In the genomic region with DNA sequence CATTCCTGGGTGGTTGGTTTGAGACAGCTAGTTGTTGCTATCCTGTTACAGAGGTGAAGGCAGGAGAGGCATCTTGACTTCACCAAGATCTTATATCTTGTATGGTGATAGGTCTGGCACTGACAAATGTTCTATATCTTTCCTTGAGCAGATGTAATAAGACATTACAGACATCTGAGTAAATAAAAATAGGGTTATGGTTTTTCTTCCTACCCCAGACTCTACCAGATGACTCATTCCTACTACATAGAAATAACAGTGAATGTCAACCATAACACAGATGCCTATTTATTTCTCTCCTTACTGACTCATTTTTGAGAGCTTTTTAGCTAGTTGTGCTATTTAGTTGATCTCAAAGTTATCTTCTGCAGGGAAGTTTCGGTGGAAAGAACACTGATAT, we compare ENCODE assay signal across 10 cellular contexts. TPM values are rescaled to one million over a fixed set of nuclear protein-coding genes. Genes with fewer than 3 reads are reported as not detected.
DNase-seq lines count a peak whose midpoint lies in the region; ATAC-seq and TF ChIP-seq lines count a peak whose summit lies in the region.
"Had no signal": no experiment of that assay in that cellular context is flagged by ENCODE, and none has a peak within 500 bp of the region (broad histone marks: within the 10 kb centered on the region; RNA-seq: fewer than 3 reads in every experiment).

No MANE protein-coding gene starts in this region.

- no peak overlapping the region for H3K9ac ChIP-seq in SK-N-SH

- TF ChIP-seq CTCF in SK-N-SH (IDR thresholded peaks at IDR 0.05) (no peak), omental fat pad (IDR thresholded peaks at IDR 0.05) (no peak), transverse colon (IDR thresholded peaks at IDR 0.05) (no peak), GM10248 (IDR thresholded peaks at IDR 0.05; ENCODE audit: control extremely low read depth, extremely low read depth, low read depth, missing control alignments) (no peak)

- H3K36me3 ChIP-seq in SK-N-SH (replicated peaks in 1 of 2; ENCODE audit: control insufficient read depth in 1 of 2, insufficient read depth in 2 of 2, low read length in 1 of 2) (no peaks in the 10 kb centered on the region), transverse colon (no peaks in the 10 kb centered on the region)

- no peak for TF ChIP-seq POLR2A in transverse colon (IDR thresholded peaks at IDR 0.05)

- no peaks in the 10 kb centered on the region for H3K27me3 ChIP-seq in SK-N-SH (ENCODE audit: insufficient read depth)
- H3K27me3 ChIP-seq in transverse colon, result no peaks in the 10 kb centered on the region

- intact Hi-C loops in transverse colon (cut with DNase I; ENCODE audit: low total_unique reads), result no loop called here

- no peaks in the 10 kb centered on the region for H3K4me1 ChIP-seq in SK-N-SH (ENCODE audit: control insufficient read depth in 1 of 2, insufficient read depth in 2 of 2, low read depth in 1 of 2, low read length in 1 of 2)
- no peaks in the 10 kb centered on the region for H3K4me1 ChIP-seq in transverse colon

- H4K20me1 ChIP-seq in SK-N-SH (ENCODE audit: insufficient read depth), result no peaks in the 10 kb centered on the region

- no peak overlapping the region for H2AFZ ChIP-seq in SK-N-SH (ENCODE audit: low read depth)

- peak; percentile 22 for ATAC-seq in GM18873 (IDR thresholded peaks at IDR 0.05; ENCODE audit: low FRiP score, unreplicated experiment)
- peak; percentile 57 for ATAC-seq in HG02623 (IDR thresholded peaks at IDR 0.05; ENCODE audit: unreplicated experiment)
- ATAC-seq in omental fat pad (ENCODE audit: low FRiP score), result peak; percentile 44

- H3K27ac ChIP-seq in SK-N-SH (ENCODE audit: low read depth in 2 of 2, low read length in 1 of 2), result peak overlapping the region in 1 of 2 experiments; percentile 62; a peak in 3 of 4 replicates
- H3K27ac ChIP-seq in transverse colon, result no peak overlapping the region

- H3F3A ChIP-seq in SK-N-SH (replicated peaks; ENCODE audit: insufficient read depth), result peaks cover 17% of the 10 kb centered on the region

- in situ Hi-C loops in transverse colon (cut with MboI; ENCODE audit: low pct_ligation_motif_present in 1 of 4, low pct_unique_long_range_greater_than_20kb in 1 of 4, low sequenced_read_pairs in 3 of 4), result loop anchor here in 1 of 4 donors (10.0 kb wide), 1 partner anchor 365 kb away; no protein-coding TSS in a partner anchor

- POLR2A ChIA-PET in SK-N-SH (lab: Yijun Ruan, JAX), result no interaction called here
- POLR2A ChIA-PET in GM10248 (lab: Yijun Ruan, JAX), result no interaction called here

- no peak for TF ChIP-seq RAD21 in SK-N-SH (IDR thresholded peaks at IDR 0.05; ENCODE audit: low read length)

- TF ChIP-seq EP300 in SK-N-SH (IDR thresholded peaks at IDR 0.05; ENCODE audit: borderline replicate concordance in 1 of 2, low read depth in 1 of 2, low read length in 1 of 2) (0 out of 4 replicates have a peak, but pooled peaks of 1 of the 2 experiments have one; percentile 14), transverse colon (IDR thresholded peaks at IDR 0.05; ENCODE audit: low read depth) (no peak)

- no peak overlapping the region for H3K4me3 ChIP-seq in SK-N-SH (ENCODE audit: low read depth in 2 of 2, low read length in 1 of 2)
- H3K4me3 ChIP-seq in transverse colon, result no peak overlapping the region

- DNase-seq in SK-N-SH (no peak), omental fat pad (ENCODE audit: low spot score) (no peak), transverse colon (no peak), COR-L47 (lab: John Stamatoyannopoulos, UW) (no peak), GM10248 (ENCODE audit: extremely low spot score) (no peak)
- DNase-seq in NK-92 treated with Interleukin-12 subunit alpha and Interleukin-12 subunit beta, amount 100 ng/mL, for 24 hours (lab: John Stamatoyannopoulos, UW), result no peak
- DNase-seq: activated CD4-positive, alpha-beta T cell treated with anti-CD3 and anti-CD28 coated beads, Interleukin-2, amount 50 U/mL, for 4 hours; stimulated activated CD4-positive, alpha-beta T cell treated with anti-CD3 and anti-CD28 coated beads, Interleukin-2, amount 100 ng/mL, for 48 hours had no signal

- H3K9me3 ChIP-seq in SK-N-SH, result no peaks in the 10 kb centered on the region
- H3K9me3 ChIP-seq in transverse colon, result no peaks in the 10 kb centered on the region

- WGBS in SK-N-SH (ENCODE audit: low lambda C conversion rate), result 27% methylated on average over 1 of the region's 1 CpG
- 67% methylated on average over 1 of the region's 1 CpG for WGBS in transverse colon (ENCODE audit: low coverage in 1 of 2), 2 donors

- CTCF ChIA-PET in SK-N-SH (lab: Yijun Ruan, JAX) (no interaction called here), GM10248 (lab: Yijun Ruan, JAX) (no interaction called here)

- H3K79me2 ChIP-seq in SK-N-SH (ENCODE audit: insufficient read depth), result no peaks in the 10 kb centered on the region

- no peaks in the 10 kb centered on the region for H3K9me2 ChIP-seq in SK-N-SH

- peak overlapping the region; percentile 29; the same call in 1 of the 2 replicates for H3K4me2 ChIP-seq in SK-N-SH

TF ChIP-seq in SK-N-SH, 30 proteins besides CTCF, POLR2A, EP300 and RAD21 (continues in another document):
- TF ChIP-seq GATA2 (CRISPR knock-in tag; IDR thresholded peaks at IDR 0.05), result no peak
- peak; percentile 47; the same call in 1 of the 2 replicates for TF ChIP-seq FOSL2 (IDR thresholded peaks at IDR 0.05; ENCODE audit: borderline replicate concordance, low read depth)
- peak; percentile 47 for TF ChIP-seq JUND (IDR thresholded peaks at IDR 0.05)
- TF ChIP-seq TAF1 (IDR thresholded peaks at IDR 0.05; ENCODE audit: borderline replicate concordance, low read depth, low read length), result no peak
- no peak for TF ChIP-seq MEF2A (IDR thresholded peaks at IDR 0.05; ENCODE audit: borderline replicate concordance, low read depth)
- no peak for TF ChIP-seq GABPA (IDR thresholded peaks at IDR 0.05; ENCODE audit: low read depth)
- TF ChIP-seq REST (IDR thresholded peaks at IDR 0.05; ENCODE audit: low read depth, low read length), result no peak
- no peak for TF ChIP-seq IRF3 (IDR thresholded peaks at IDR 0.05; ENCODE audit: low read depth, low read length)

RNA-seq across cellular contexts. Expression of gene HNRNPH2, which starts 21.9 kb away (rescaled TPM):
- polyA plus RNA-seq in SK-N-SH (2012; rRNA removed), result 32.5 and 44.9 TPM in 2 replicates
- polyA plus RNA-seq in SK-N-SH (2012; cell fraction: cytosol; rRNA removed), result 56.7 and 75.5 TPM in 2 replicates
- polyA plus RNA-seq in SK-N-SH (2012; cell fraction: nucleus; rRNA removed), result 10.4 and 21.6 TPM in 2 replicates
- total RNA-seq in omental fat pad (10 to 100 TPM; 49.3 to 60.8 (median 55.1) TPM), transverse colon (10 to 100 TPM in 3 of 4 donors, 1 to 10 TPM in 1; 9.7 to 46.1 (median 33.2) TPM)

RNA-seq across cellular contexts. Expression of gene GLA, which starts 22.2 kb away (rescaled TPM):
- polyA plus RNA-seq in SK-N-SH (2012; rRNA removed), result 20.4 and 29.5 TPM in 2 replicates
- 20.5 and 21.6 TPM in 2 replicates for polyA plus RNA-seq in SK-N-SH (2012; cell fraction: cytosol; rRNA removed)
- polyA plus RNA-seq in SK-N-SH (2012; cell fraction: nucleus; rRNA removed), result 25.4 and 52.5 TPM in 2 replicates
- total RNA-seq in omental fat pad, result 100 to 1,000 TPM in 1 of 4 donors, 10 to 100 TPM in 3; 26.4 to 101 (median 49.7) TPM
- total RNA-seq in transverse colon, result 10 to 100 TPM in 2 of 4 donors, 1 to 10 TPM in 2; 1.4 to 20.8 (median 13.5) TPM

RNA-seq across cellular contexts. Expression of gene RPL36A, which starts 39.1 kb away (rescaled TPM):
- 3,417 and 5,140 TPM in 2 replicates for polyA plus RNA-seq in SK-N-SH (2012; rRNA removed)
- polyA plus RNA-seq in SK-N-SH (2012; cell fraction: cytosol; rRNA removed), result 7,024 and 8,541 TPM in 2 replicates
- polyA plus RNA-seq in SK-N-SH (2012; cell fraction: nucleus; rRNA removed), result 893 and 1,047 TPM in 2 replicates
- 100 to 1,000 TPM; 739 to 914 (median 804) TPM for total RNA-seq in omental fat pad
- 100 to 1,000 TPM; 227 to 838 (median 617) TPM for total RNA-seq in transverse colon

RNA-seq across cellular contexts. Expression of gene BTK, which starts 43.9 kb away (rescaled TPM):
- not detected in 2 replicates for polyA plus RNA-seq in SK-N-SH (2012; rRNA removed)
- not detected in 2 replicates for polyA plus RNA-seq in SK-N-SH (2012; cell fraction: cytosol; rRNA removed)
- not detected in 2 replicates for polyA plus RNA-seq in SK-N-SH (2012; cell fraction: nucleus; rRNA removed)
- total RNA-seq in omental fat pad (10 to 100 TPM in 3 of 4 donors, 1 to 10 TPM in 1; 7.7 to 18.7 (median 12.4) TPM), transverse colon (1 to 10 TPM in 3 of 4 donors, under 1 TPM in 1; 0.40 to 7.9 (median 4.4) TPM)

RNA-seq across cellular contexts. Expression of gene ARMCX4, which starts 55.3 kb away (rescaled TPM):
- 3.7 and 3.8 TPM in 2 replicates for polyA plus RNA-seq in SK-N-SH (2012; rRNA removed)
- polyA plus RNA-seq in SK-N-SH (2012; cell fraction: cytosol; rRNA removed), result 2.4 and 2.7 TPM in 2 replicates
- 11.3 and 17.8 TPM in 2 replicates for polyA plus RNA-seq in SK-N-SH (2012; cell fraction: nucleus; rRNA removed)
- total RNA-seq in omental fat pad (10 to 100 TPM in 2 of 4 donors, 1 to 10 TPM in 2; 6.7 to 22.5 (median 14.5) TPM), transverse colon (10 to 100 TPM in 2 of 4 donors, 1 to 10 TPM in 2; 3.8 to 41.5 (median 10.6) TPM)
